8 cellular contexts compared by ENCODE assay signal in genomic region chr14:54396183-54396492, GRCh38. TPM values are rescaled to one million over a fixed set of nuclear protein-coding genes. Genes with fewer than 3 reads are reported as not detected.
DNase-seq lines count a peak whose midpoint lies in the region.

No MANE protein-coding gene starts in this region.

- H3K9me3 Mint-ChIP-seq in T-helper 1 cell treated with Interleukin-12 subunit alpha and Interleukin-12 subunit beta and Interleukin-4 antibody, amounts not matched to agents 30 μg/mL and 1 μg/mL, for 36 hours: no peaks in the 10 kb centered on the region
- no peaks in the 10 kb centered on the region for H3K9me3 Mint-ChIP-seq in activated T-helper 1 cell treated with anti-CD3 and anti-CD28 coated beads, Interleukin-12 subunit alpha, Interleukin-12 subunit beta, Interleukin-2, Interleukin-4 antibody, amounts not matched to agents 30 ng/mL and 10 ng/mL and 1 ng/mL, durations not matched to agents 14 hours and 24 hours and 36 hours
- H3K9me3 Mint-ChIP-seq in immature natural killer cell: no peaks in the 10 kb centered on the region
- no peaks in the 10 kb centered on the region for H3K9me3 Mint-ChIP-seq in stimulated activated naive CD8-positive, alpha-beta T cell treated with anti-CD3 and anti-CD28 coated beads, Interleukin-15, Interleukin-2, amounts not matched to agents 100 ng/mL and 50 ng/mL, for 24 hours

- H3K36me3 Mint-ChIP-seq in T-helper 1 cell treated with Interleukin-12 subunit alpha and Interleukin-12 subunit beta and Interleukin-4 antibody, amounts not matched to agents 30 μg/mL and 1 μg/mL, for 36 hours (ENCODE audit: low read depth): peaks cover 2% of the 10 kb centered on the region
- H3K36me3 Mint-ChIP-seq in activated T-helper 1 cell treated with anti-CD3 and anti-CD28 coated beads, Interleukin-12 subunit alpha, Interleukin-12 subunit beta, Interleukin-2, Interleukin-4 antibody, amounts not matched to agents 30 ng/mL and 10 ng/mL and 1 ng/mL, durations not matched to agents 14 hours and 24 hours and 36 hours (ENCODE audit: low read depth): peaks cover 8% of the 10 kb centered on the region
- no peaks in the 10 kb centered on the region for H3K36me3 Mint-ChIP-seq in immature natural killer cell
- H3K36me3 Mint-ChIP-seq in stimulated activated naive CD8-positive, alpha-beta T cell treated with anti-CD3 and anti-CD28 coated beads, Interleukin-15, Interleukin-2, amounts not matched to agents 100 ng/mL and 50 ng/mL, for 24 hours (ENCODE audit: low read depth): no peaks in the 10 kb centered on the region

- peak overlapping the region; percentile 62 for H3K27ac Mint-ChIP-seq in T-helper 1 cell treated with Interleukin-12 subunit alpha and Interleukin-12 subunit beta and Interleukin-4 antibody, amounts not matched to agents 30 μg/mL and 1 μg/mL, for 36 hours
- peak overlapping the region; percentile 85 for H3K27ac Mint-ChIP-seq in activated T-helper 1 cell treated with anti-CD3 and anti-CD28 coated beads, Interleukin-12 subunit alpha, Interleukin-12 subunit beta, Interleukin-2, Interleukin-4 antibody, amounts not matched to agents 30 ng/mL and 10 ng/mL and 1 ng/mL, durations not matched to agents 14 hours and 24 hours and 36 hours
- H3K27ac Mint-ChIP-seq in immature natural killer cell: peak overlapping the region; percentile 29 to 89 (median 74)
- peak overlapping the region; percentile 87 for H3K27ac Mint-ChIP-seq in stimulated activated naive CD8-positive, alpha-beta T cell treated with anti-CD3 and anti-CD28 coated beads, Interleukin-15, Interleukin-2, amounts not matched to agents 100 ng/mL and 50 ng/mL, for 24 hours

- H3K27me3 Mint-ChIP-seq in T-helper 1 cell treated with Interleukin-12 subunit alpha and Interleukin-12 subunit beta and Interleukin-4 antibody, amounts not matched to agents 30 μg/mL and 1 μg/mL, for 36 hours (ENCODE audit: low read depth): peaks cover 4% of the 10 kb centered on the region
- peaks cover 4% of the 10 kb centered on the region for H3K27me3 Mint-ChIP-seq in activated T-helper 1 cell treated with anti-CD3 and anti-CD28 coated beads, Interleukin-12 subunit alpha, Interleukin-12 subunit beta, Interleukin-2, Interleukin-4 antibody, amounts not matched to agents 30 ng/mL and 10 ng/mL and 1 ng/mL, durations not matched to agents 14 hours and 24 hours and 36 hours (ENCODE audit: insufficient read depth)
- peaks cover 3 to 10% (median 10%) of the 10 kb centered on the region in 3 donors for H3K27me3 Mint-ChIP-seq in immature natural killer cell (ENCODE audit: low read depth in 3 of 3)
- no peaks in the 10 kb centered on the region for H3K27me3 Mint-ChIP-seq in stimulated activated naive CD8-positive, alpha-beta T cell treated with anti-CD3 and anti-CD28 coated beads, Interleukin-15, Interleukin-2, amounts not matched to agents 100 ng/mL and 50 ng/mL, for 24 hours

- intact Hi-C loops in activated T-helper 1 cell treated with anti-CD3 and anti-CD28 coated beads, Interleukin-12 subunit alpha, Interleukin-12 subunit beta, Interleukin-2, Interleukin-4 antibody, amounts not matched to agents 30 ng/mL and 10 ng/mL and 1 ng/mL, durations not matched to agents 14 hours and 24 hours and 36 hours (cut with micrococcal nuclease): loop anchor here (1.0 to 5.0 kb wide), 7 partner anchors 39 to 1289 kb away; partner anchors contain the start of genes CGRRF1, CNIH1, GCH1 and SOCS4

- peaks cover 27% of the 10 kb centered on the region for H3K4me1 Mint-ChIP-seq in T-helper 1 cell treated with Interleukin-12 subunit alpha and Interleukin-12 subunit beta and Interleukin-4 antibody, amounts not matched to agents 30 μg/mL and 1 μg/mL, for 36 hours (ENCODE audit: low read depth)
- H3K4me1 Mint-ChIP-seq in activated T-helper 1 cell treated with anti-CD3 and anti-CD28 coated beads, Interleukin-12 subunit alpha, Interleukin-12 subunit beta, Interleukin-2, Interleukin-4 antibody, amounts not matched to agents 30 ng/mL and 10 ng/mL and 1 ng/mL, durations not matched to agents 14 hours and 24 hours and 36 hours (ENCODE audit: low read depth): peaks cover 16% of the 10 kb centered on the region
- H3K4me1 Mint-ChIP-seq in immature natural killer cell: peaks cover 14 to 19% of the 10 kb centered on the region in 2 donors
- peaks cover 20% of the 10 kb centered on the region for H3K4me1 Mint-ChIP-seq in stimulated activated naive CD8-positive, alpha-beta T cell treated with anti-CD3 and anti-CD28 coated beads, Interleukin-15, Interleukin-2, amounts not matched to agents 100 ng/mL and 50 ng/mL, for 24 hours (ENCODE audit: low read depth)

- peak overlapping the region; percentile 84 for H3K4me3 Mint-ChIP-seq in T-helper 1 cell treated with Interleukin-12 subunit alpha and Interleukin-12 subunit beta and Interleukin-4 antibody, amounts not matched to agents 30 μg/mL and 1 μg/mL, for 36 hours
- peak overlapping the region; percentile 81 for H3K4me3 Mint-ChIP-seq in activated T-helper 1 cell treated with anti-CD3 and anti-CD28 coated beads, Interleukin-12 subunit alpha, Interleukin-12 subunit beta, Interleukin-2, Interleukin-4 antibody, amounts not matched to agents 30 ng/mL and 10 ng/mL and 1 ng/mL, durations not matched to agents 14 hours and 24 hours and 36 hours
- H3K4me3 Mint-ChIP-seq in immature natural killer cell: peak overlapping the region; percentile 79 to 93 (median 89)
- peak overlapping the region; percentile 89 for H3K4me3 Mint-ChIP-seq in stimulated activated naive CD8-positive, alpha-beta T cell treated with anti-CD3 and anti-CD28 coated beads, Interleukin-15, Interleukin-2, amounts not matched to agents 100 ng/mL and 50 ng/mL, for 24 hours

- DNase-seq in T-helper 1 cell: no peak
- no peak for DNase-seq in activated T-helper 1 cell treated with anti-CD3 and anti-CD28 coated beads, Interleukin-12 subunit alpha, Interleukin-12 subunit beta, Interleukin-2, Interleukin-4 antibody, amounts not matched to agents 30 ng/mL and 10 ng/mL and 1 ng/mL, durations not matched to agents 14 hours and 24 hours and 36 hours (ENCODE audit: low spot score)
- DNase-seq in immature natural killer cell: no peak
- DNase-seq in amniotic stem cell (lab: John Stamatoyannopoulos, UW): no peak
- DNase-seq in Kasumi-1 (lab: John Stamatoyannopoulos, UW): no peak
- DNase-seq in COR-L47 (lab: John Stamatoyannopoulos, UW): no peak

RNA-seq across cellular contexts. Expression of gene CDKN3, which starts 0.7 kb away (rescaled TPM):
- 36.5 and 39.2 TPM in 2 replicates for total RNA-seq in activated T-helper 1 cell treated with anti-CD3 and anti-CD28 coated beads, Interleukin-12 subunit alpha, Interleukin-12 subunit beta, Interleukin-2, Interleukin-4 antibody, amounts not matched to agents 30 ng/mL and 10 ng/mL and 1 ng/mL, durations not matched to agents 14 hours and 24 hours and 36 hours
- 1 to 10 TPM; 2.7 to 6.4 (median 6.4) TPM for polyA plus RNA-seq in immature natural killer cell

RNA-seq across cellular contexts. Expression of gene CNIH1, which starts 45.0 kb away (rescaled TPM):
- total RNA-seq in activated T-helper 1 cell treated with anti-CD3 and anti-CD28 coated beads, Interleukin-12 subunit alpha, Interleukin-12 subunit beta, Interleukin-2, Interleukin-4 antibody, amounts not matched to agents 30 ng/mL and 10 ng/mL and 1 ng/mL, durations not matched to agents 14 hours and 24 hours and 36 hours: 105 and 109 TPM in 2 replicates
- 100 to 1,000 TPM in 1 of 3 donors, 10 to 100 TPM in 2; 59.7 to 101 (median 61.8) TPM for polyA plus RNA-seq in immature natural killer cell
